30 cellular contexts compared by ENCODE assay signal in genomic region chr14:92932448-92933395, GRCh38. TPM values are rescaled to one million over a fixed set of nuclear protein-coding genes. Genes with fewer than 3 reads are reported as not detected.
DNase-seq lines count a peak whose midpoint lies in the region; ATAC-seq and TF ChIP-seq lines count a peak whose summit lies in the region.
"Had no signal": no experiment of that assay in that cellular context is flagged by ENCODE, and none has a peak within 500 bp of the region (broad histone marks: within the 10 kb centered on the region; RNA-seq: fewer than 3 reads in every experiment).

No MANE protein-coding gene starts in this region.

- no peaks in the 10 kb centered on the region for H3K79me2 ChIP-seq in mammary epithelial cell (ENCODE audit: insufficient read depth, low read length)
- H3K79me2 ChIP-seq in PC-9 (ENCODE audit: low read depth), result no peaks in the 10 kb centered on the region

- no peak for DNase-seq in breast epithelium (ENCODE audit: low spot score in 2 of 2)
- DNase-seq in mammary epithelial cell, result no peak
- DNase-seq in WTC11 (ENCODE audit: low spot score), result no peak
- DNase-seq in occipital lobe (lab: John Stamatoyannopoulos, UW), result peak; percentile 53
- no peak for DNase-seq in testis
- no peak for DNase-seq in PC-9
- no peak for DNase-seq in cortex of kidney (lab: John Stamatoyannopoulos, UW)
- DNase-seq: 8988T; ACHN; CD4-positive, CD25-positive, alpha-beta regulatory T cell; DMS 273 treated with DMSO at 0.1 percent for 48 hours; DMS79; EL; GDM1; H9; HFFc6; KG1; MG63; NCI-H1105 treated with DMSO at 0.1 percent for 48 hours; NCI-H146; NCI-H2029; NCI-H446; NCI-H524 treated with DMSO at 0.1 percent for 48 hours; NCI-H774; Peyer's patch; SK-N-SH had no signal

- no peaks in the 10 kb centered on the region for H3K27me3 Mint-ChIP-seq in WTC11 (ENCODE audit: low read depth)
- H3K27me3 Mint-ChIP-seq: CD4-positive, CD25-positive, alpha-beta regulatory T cell had no signal

- H3F3A ChIP-seq in PC-9 (ENCODE audit: insufficient read depth, low read depth), result peaks cover 12% of the 10 kb centered on the region

- no peak overlapping the region for H2AFZ ChIP-seq in mammary epithelial cell (ENCODE audit: low read depth, low read length)
- no peak overlapping the region for H2AFZ ChIP-seq in PC-9
- H2AFZ ChIP-seq: GM23338 had no signal

- no peaks in the 10 kb centered on the region for H3K9me3 Mint-ChIP-seq in WTC11
- H3K9me3 Mint-ChIP-seq: CD4-positive, CD25-positive, alpha-beta regulatory T cell; GM23338; H9; HFFc6 had no signal

- peak overlapping the region in 2 of 3 donors; percentile 6 to 49 for H3K4me3 ChIP-seq in breast epithelium
- no peak overlapping the region for H3K4me3 ChIP-seq in mammary epithelial cell (replicated peaks in 1 of 3; ENCODE audit: insufficient read depth in 1 of 3, low read depth in 2 of 3, low read length in 3 of 3)
- peak overlapping the region; percentile 6 to 39 for H3K4me3 ChIP-seq in testis
- no peak overlapping the region for H3K4me3 ChIP-seq in PC-9
- H3K4me3 ChIP-seq: GM12878, GM23338, MG63, Peyer's patch had no signal

- H4K20me1 ChIP-seq in mammary epithelial cell (ENCODE audit: insufficient read depth, low read length) (no peaks in the 10 kb centered on the region), PC-9 (ENCODE audit: insufficient read depth) (peaks cover 4% of the 10 kb centered on the region; the same call in 1 of the 2 replicates)

- TF ChIP-seq CTCF in breast epithelium (IDR thresholded peaks at IDR 0.05) (no peak), mammary epithelial cell (conservative IDR thresholded peaks at IDR 0.05 in 1 of 2, IDR thresholded peaks at IDR 0.05 in 1 of 2; ENCODE audit: extremely low read depth in 1 of 2, insufficient read depth in 1 of 2, low read depth in 1 of 2, low read length in 2 of 2) (no peak), WTC11 (IDR thresholded peaks at IDR 0.05) (no peak), testis (IDR thresholded peaks at IDR 0.05) (no peak), PC-9 (conservative IDR thresholded peaks at IDR 0.05) (no peak)

- 94% methylated on average over 14 of the region's 35 CpGs for WGBS in mammary epithelial cell (ENCODE audit: low coverage, missing lambda C conversion rate)
- WGBS in testis, 2 donors, result 58 to 69% methylated on average over 29 to 35 of the region's 35 CpGs

- TF ChIP-seq POLR2A in breast epithelium (IDR thresholded peaks at IDR 0.05) (no peak), testis (IDR thresholded peaks at IDR 0.05) (no peak)

- H3K4me2 ChIP-seq in mammary epithelial cell (ENCODE audit: insufficient read depth, low read depth, low read length), result no peak overlapping the region
- H3K4me2 ChIP-seq in PC-9, result no peak overlapping the region
- H3K4me2 ChIP-seq: GM23338, SK-N-SH had no signal

- no peaks in the 10 kb centered on the region for H3K4me1 Mint-ChIP-seq in WTC11
- H3K4me1 Mint-ChIP-seq: CD4-positive, CD25-positive, alpha-beta regulatory T cell; H9 had no signal

- H3K4me1 ChIP-seq in breast epithelium, result no peaks in the 10 kb centered on the region
- peaks cover 23% of the 10 kb centered on the region for H3K4me1 ChIP-seq in mammary epithelial cell (ENCODE audit: insufficient read depth, low read length)
- H3K4me1 ChIP-seq in testis, result peaks cover 28% of the 10 kb centered on the region
- H3K4me1 ChIP-seq in PC-9 (replicated peaks; ENCODE audit: insufficient read depth), result peaks cover 7% of the 10 kb centered on the region
- H3K4me1 ChIP-seq: Peyer's patch had no signal

- BruUV-seq in mammary epithelial cell (replicated peaks; lab: Mats Ljungman, UMichigan) (no TSS peak), PC-9 (replicated peaks; lab: Mats Ljungman, UMichigan) (no TSS peak)

- H3K27ac ChIP-seq in breast epithelium (peak overlapping the region in 1 of 2 donors; percentile 19), mammary epithelial cell (ENCODE audit: insufficient read depth, low read depth, low read length) (no peak overlapping the region), testis (peak overlapping the region; percentile 69 to 83), PC-9 (no peak overlapping the region)
- H3K27ac ChIP-seq: Peyer's patch had no signal

- in situ Hi-C loops in mammary epithelial cell (cut with MboI; ENCODE audit: low sequenced_read_pairs in 2 of 2), result no loop called here

- ATAC-seq in WTC11, result no peak
- no peak for ATAC-seq in HG02884 (IDR thresholded peaks at IDR 0.05; ENCODE audit: unreplicated experiment)
- ATAC-seq: GM12878, GM23338 had no signal

- H3K9me3 ChIP-seq in breast epithelium, result no peaks in the 10 kb centered on the region
- H3K9me3 ChIP-seq in mammary epithelial cell (replicated peaks; ENCODE audit: insufficient read depth, low read length), result no peaks in the 10 kb centered on the region
- H3K9me3 ChIP-seq in testis, result no peaks in the 10 kb centered on the region
- H3K9me3 ChIP-seq in PC-9 (ENCODE audit: insufficient read depth, low read depth), result no peaks in the 10 kb centered on the region
- H3K9me3 ChIP-seq: MG63, Peyer's patch, SK-N-SH had no signal

- no peaks in the 10 kb centered on the region; the same call in 1 of the 2 replicates for H3K36me3 Mint-ChIP-seq in WTC11

- dilution Hi-C loops in mammary epithelial cell (cut with HindIII; ENCODE audit: low sequenced_read_pairs), result loop anchor here (5.0 kb wide), 3 partner anchors 40 to 180 kb away; no protein-coding TSS in a partner anchor

- H3K9ac ChIP-seq in mammary epithelial cell (ENCODE audit: insufficient read depth, low read length), result no peak overlapping the region
- H3K9ac ChIP-seq: SK-N-SH had no signal

- H3K36me3 ChIP-seq in breast epithelium (no peaks in the 10 kb centered on the region), mammary epithelial cell (ENCODE audit: insufficient read depth, low read length) (no peaks in the 10 kb centered on the region), testis (ENCODE audit: low read depth, missing control alignments) (no peaks in the 10 kb centered on the region), PC-9 (ENCODE audit: low read depth) (no peaks in the 10 kb centered on the region)
- H3K36me3 ChIP-seq: MG63 had no signal

- no peaks in the 10 kb centered on the region for H3K9me2 ChIP-seq in PC-9 (ENCODE audit: insufficient read depth)
- H3K9me2 ChIP-seq: SK-N-SH had no signal

- CTCF ChIA-PET in mammary epithelial cell (lab: Charles Lee; ENCODE audit: low non-redundant PET) (no interaction called here), WTC11 (lab: Charles Lee) (interaction anchor here (0.7 to 1.3 kb wide), 6 partner anchors 19 to 274 kb away, joined by 3 to 6 read pairs (median 4); partner anchors contain the start of genes GON7 and UBR7), PC-9 (lab: Charles Lee) (interaction anchor here (0.7 kb wide), 1 partner anchor 304 kb away, joined by 3 read pairs; no protein-coding TSS in a partner anchor)

- H3K4me3 Mint-ChIP-seq in WTC11, result no peak overlapping the region
- H3K4me3 Mint-ChIP-seq: CD4-positive, CD25-positive, alpha-beta regulatory T cell; GM23338; H9; HFFc6 had no signal

- peak overlapping the region; percentile 41; the same call in 1 of the 2 replicates for H3K27ac Mint-ChIP-seq in WTC11
- H3K27ac Mint-ChIP-seq: CD4-positive, CD25-positive, alpha-beta regulatory T cell; GM23338; H9; HFFc6 had no signal

- POLR2A ChIA-PET in WTC11 (lab: Charles Lee), result no interaction called here
- POLR2A ChIA-PET in PC-9 (lab: Charles Lee; ENCODE audit: unreplicated experiment), result no interaction called here

- intact Hi-C loops in breast epithelium (cut with DNase I; ENCODE audit: low total_unique reads) (no loop called here), mammary epithelial cell (cut with micrococcal nuclease) (no loop called here), testis (cut with DNase I; ENCODE audit: low total_unique reads) (no loop called here), PC-9 (cut with micrococcal nuclease; ENCODE audit: unreplicated experiment) (no loop called here)

- H3K27me3 ChIP-seq in breast epithelium (no peaks in the 10 kb centered on the region), mammary epithelial cell (ENCODE audit: insufficient read depth, low read length) (no peaks in the 10 kb centered on the region), testis (no peaks in the 10 kb centered on the region), PC-9 (ENCODE audit: insufficient read depth, low read depth) (no peaks in the 10 kb centered on the region)
- H3K27me3 ChIP-seq: MG63, Peyer's patch had no signal

TF ChIP-seq in WTC11, 78 proteins besides CTCF, POLR2A, EP300 and RAD21:
- TF ChIP-seq ZBTB43 (CRISPR knock-in tag; IDR thresholded peaks at IDR 0.05) (no peak), ZNF263 (CRISPR knock-in tag; IDR thresholded peaks at IDR 0.05; ENCODE audit: low read depth) (peak; percentile 66; the same call in 1 of the 2 replicates)

RNA-seq across cellular contexts. Expression of gene CHGA, which starts 9.8 kb away (rescaled TPM):
- 1 to 10 TPM in 1 of 3 donors, under 1 TPM in 1, not detected in 1; 0.98 to 1.3 TPM for total RNA-seq in breast epithelium
- under 1 TPM; 0.33 to 0.52 TPM for total RNA-seq in mammary epithelial cell
- polyA plus RNA-seq in mammary epithelial cell, result not detected
- not detected for polyA minus RNA-seq in mammary epithelial cell
- 8.5 to 17.2 TPM (median 17.1 TPM) in 3 replicates for total RNA-seq in WTC11 (2021)
- 37.9 TPM for total RNA-seq in occipital lobe
- 100 to 1,000 TPM in 1 of 2 donors, 10 to 100 TPM in 1; 92.9 to 191 TPM for total RNA-seq in testis
- 225 TPM for polyA plus RNA-seq in testis (ENCODE audit: insufficient read depth, low read depth, low replicate concordance)
- not detected in 2 replicates for total RNA-seq in PC-9 (2021)
- total RNA-seq: CD4-positive, CD25-positive, alpha-beta regulatory T cell; HFFc6 had no signal
- polyA plus RNA-seq: BJ had no signal

Comparison
In these comparisons a context has a peak if more than half of its experiments do, and no peak if none do; other contexts are left out.
1. H3K4me3 ChIP-seq: peak in breast epithelium (2 of 3) and testis (2 of 2); none in mammary epithelial cell (0 of 3) and PC-9 (single experiment).
2. H3K27ac ChIP-seq: peak in testis (2 of 2); none in mammary epithelial cell (single experiment) and PC-9 (single experiment).